In genomic region chr6:156780962-156781705, GRCh38 we compare ENCODE assay signal across 8 cellular contexts. TPM values are rescaled to one million over a fixed set of nuclear protein-coding genes. Genes with fewer than 3 reads are reported as not detected.
DNase-seq lines count a peak whose midpoint lies in the region; ATAC-seq and TF ChIP-seq lines count a peak whose summit lies in the region.

No MANE protein-coding gene starts in this region.

- peak overlapping the region; percentile 92 for H3K4me3 Mint-ChIP-seq in CD4-positive, alpha-beta T cell
- H3K4me3 Mint-ChIP-seq in nephron, result peak overlapping the region; percentile 82 to 91 (median 91)

- H3K4ac ChIP-seq in neuronal stem cell (ENCODE audit: low read length), result no peak overlapping the region

- no peak overlapping the region for H2BK12ac ChIP-seq in neuronal stem cell (ENCODE audit: low read length)

- no peak for TF ChIP-seq CTCF in CD4-positive, alpha-beta T cell (IDR thresholded peaks at IDR 0.05)
- no peak for TF ChIP-seq CTCF in colonic mucosa (IDR thresholded peaks at IDR 0.05)
- TF ChIP-seq CTCF in nephron (IDR thresholded peaks at IDR 0.05; ENCODE audit: unreplicated experiment in 3 of 3), result no peak

- POLR2A ChIA-PET in CD4-positive, alpha-beta T cell (lab: Charles Lee), result interaction anchor here (0.7 to 6.6 kb wide), 11 partner anchors 9 to 386 kb away, joined by 3 to 141 read pairs (median 6); no protein-coding TSS in a partner anchor

- no peak overlapping the region for H4K8ac ChIP-seq in neuronal stem cell (ENCODE audit: low read depth, low read length)

- no peak overlapping the region for H3K9ac ChIP-seq in colonic mucosa (ENCODE audit: low read depth in 2 of 2, low read length in 2 of 2)
- H3K9ac ChIP-seq in neuronal stem cell (ENCODE audit: low read depth, low read length, poor library complexity), result no peak overlapping the region

- H3K4me3 ChIP-seq in colonic mucosa (peak overlapping the region; percentile 69), neuronal stem cell (ENCODE audit: low read length in 2 of 2) (peak overlapping the region in 1 of 2 donors; percentile 67)

- CTCF ChIA-PET in CD4-positive, alpha-beta T cell (lab: Charles Lee), result interaction anchor here (1.0 to 1.2 kb wide), 2 partner anchors 11 to 455 kb away, joined by 3 to 5 read pairs; no protein-coding TSS in a partner anchor

- no peaks in the 10 kb centered on the region for H3K9me3 ChIP-seq in CD4-positive, alpha-beta T cell (ENCODE audit: control insufficient read depth, low read length)
- no peaks in the 10 kb centered on the region for H3K9me3 ChIP-seq in colonic mucosa
- no peaks in the 10 kb centered on the region for H3K9me3 ChIP-seq in neuronal stem cell (replicated peaks in 1 of 2; ENCODE audit: control insufficient read depth in 2 of 2, insufficient read depth in 1 of 2, low read depth in 1 of 2, low read length in 2 of 2)

- no peak overlapping the region for H3K23ac ChIP-seq in neuronal stem cell (ENCODE audit: low read depth, low read length, poor library complexity)

- no peak for ATAC-seq in CD4-positive, alpha-beta T cell (ENCODE audit: poor library complexity)

- WGBS in neuronal stem cell (ENCODE audit: extremely low coverage in 2 of 2, insufficient read length in 2 of 2, insufficient replicate concordance in 1 of 2), 2 donors, result no CpG with 5 or more reads among the region's 4 CpGs

- H2AK5ac ChIP-seq in neuronal stem cell (ENCODE audit: low read depth, low read length), result no peak overlapping the region

- no peak overlapping the region for H2AFZ ChIP-seq in neuronal stem cell (ENCODE audit: low read length)

- peak overlapping the region; percentile 91 for H3K27ac Mint-ChIP-seq in CD4-positive, alpha-beta T cell
- H3K27ac Mint-ChIP-seq in nephron, result peak overlapping the region; percentile 41 to 90 (median 82)

- no peak overlapping the region for H3K14ac ChIP-seq in neuronal stem cell (ENCODE audit: low read length)

- no peak overlapping the region for H3K4me2 ChIP-seq in neuronal stem cell (ENCODE audit: insufficient read depth, low read length, poor library complexity, severe bottlenecking)

- no peak overlapping the region for H3K18ac ChIP-seq in neuronal stem cell (ENCODE audit: low read length)

- H3K4me1 ChIP-seq in colonic mucosa (peaks cover 5% of the 10 kb centered on the region), neuronal stem cell (ENCODE audit: control insufficient read depth in 2 of 2, insufficient read depth in 1 of 2, low read depth in 1 of 2, low read length in 2 of 2) (peaks cover 0 to 29% of the 10 kb centered on the region in 2 donors)

- no peak overlapping the region for H2BK120ac ChIP-seq in neuronal stem cell (ENCODE audit: low read depth, low read length)

- H3K4me1 Mint-ChIP-seq in CD4-positive, alpha-beta T cell (ENCODE audit: low read depth), result peaks cover 62% of the 10 kb centered on the region
- peaks cover 53% of the 10 kb centered on the region for H3K4me1 Mint-ChIP-seq in nephron

- no peak for DNase-seq in CD4-positive, alpha-beta T cell
- DNase-seq in NAMALWA (ENCODE audit: low spot score), result peak; percentile 41
- DNase-seq in colonic mucosa, result no peak
- no peak for DNase-seq in mesenteric fat pad (ENCODE audit: low spot score)
- no peak for DNase-seq in neuronal stem cell (ENCODE audit: low spot score)
- DNase-seq in KG1 (lab: John Stamatoyannopoulos, UW), result no peak
- no peak for DNase-seq in NOMO-1 treated with DMSO at 0.1 percent for 48 hours (lab: John Stamatoyannopoulos, UW; ENCODE audit: unreplicated experiment)

- peak overlapping the region; percentile 62 for H3K27ac ChIP-seq in CD4-positive, alpha-beta T cell (ENCODE audit: low read depth, low read length)
- H3K27ac ChIP-seq in colonic mucosa, result peak overlapping the region; percentile 88
- H3K27ac ChIP-seq in neuronal stem cell (replicated peaks; ENCODE audit: low read length), result no peak overlapping the region

- H3K79me1 ChIP-seq in neuronal stem cell (ENCODE audit: low read depth, low read length), result peaks cover 5% of the 10 kb centered on the region

- H3K9me3 Mint-ChIP-seq in CD4-positive, alpha-beta T cell, result no peaks in the 10 kb centered on the region
- no peaks in the 10 kb centered on the region for H3K9me3 Mint-ChIP-seq in nephron

- H2BK5ac ChIP-seq in neuronal stem cell (ENCODE audit: low read length), result no peak overlapping the region

- H4K91ac ChIP-seq in neuronal stem cell (ENCODE audit: low read depth, low read length, poor library complexity), result no peak overlapping the region

- no peak overlapping the region for H2BK15ac ChIP-seq in neuronal stem cell (ENCODE audit: low read length)

- no peaks in the 10 kb centered on the region for H3K27me3 ChIP-seq in CD4-positive, alpha-beta T cell (ENCODE audit: control insufficient read depth, insufficient read depth, low read length)
- H3K27me3 ChIP-seq in colonic mucosa (no peaks in the 10 kb centered on the region), neuronal stem cell (ENCODE audit: control insufficient read depth in 3 of 3, insufficient read depth in 3 of 3, low read depth in 1 of 3, low read length in 3 of 3) (no peaks in the 10 kb centered on the region)

- H3K36me3 Mint-ChIP-seq in CD4-positive, alpha-beta T cell (ENCODE audit: low read depth), result peaks cover 39% of the 10 kb centered on the region
- H3K36me3 Mint-ChIP-seq in nephron (ENCODE audit: low read depth), result peaks cover 7% of the 10 kb centered on the region

- no peaks in the 10 kb centered on the region for H3K27me3 Mint-ChIP-seq in CD4-positive, alpha-beta T cell
- no peaks in the 10 kb centered on the region for H3K27me3 Mint-ChIP-seq in nephron (ENCODE audit: low read depth)

- intact Hi-C loops in CD4-positive, alpha-beta T cell (cut with DNase I, micrococcal nuclease), result loop anchor here in 1 of 2 experiments (1.0 to 5.0 kb wide), 5 partner anchors 10 to 240 kb away; no protein-coding TSS in a partner anchor
- intact Hi-C loops in colonic mucosa (cut with DNase I), result no loop called here

- H3K36me3 ChIP-seq in colonic mucosa (no peaks in the 10 kb centered on the region), neuronal stem cell (replicated peaks in 1 of 2; ENCODE audit: control insufficient read depth in 2 of 2, insufficient read depth in 2 of 2, low read length in 2 of 2) (peaks cover 2 to 22% of the 10 kb centered on the region in 2 donors)

RNA-seq across cellular contexts. Expression of gene ARID1B, which starts 4.0 kb away (rescaled TPM):
- total RNA-seq in CD4-positive, alpha-beta T cell, result 100 to 1,000 TPM; 120 to 125 TPM
- total RNA-seq in colonic mucosa (10 to 100 TPM; 61.3 to 71.5 TPM), mesenteric fat pad (87.4 TPM)
- polyA plus RNA-seq in neuronal stem cell (2013, experiment 1 of 2), result 33.3 TPM
- 36.5 TPM for polyA plus RNA-seq in neuronal stem cell (2013, experiment 2 of 2)
